9 cellular contexts compared by ENCODE assay signal in the genomic region with DNA sequence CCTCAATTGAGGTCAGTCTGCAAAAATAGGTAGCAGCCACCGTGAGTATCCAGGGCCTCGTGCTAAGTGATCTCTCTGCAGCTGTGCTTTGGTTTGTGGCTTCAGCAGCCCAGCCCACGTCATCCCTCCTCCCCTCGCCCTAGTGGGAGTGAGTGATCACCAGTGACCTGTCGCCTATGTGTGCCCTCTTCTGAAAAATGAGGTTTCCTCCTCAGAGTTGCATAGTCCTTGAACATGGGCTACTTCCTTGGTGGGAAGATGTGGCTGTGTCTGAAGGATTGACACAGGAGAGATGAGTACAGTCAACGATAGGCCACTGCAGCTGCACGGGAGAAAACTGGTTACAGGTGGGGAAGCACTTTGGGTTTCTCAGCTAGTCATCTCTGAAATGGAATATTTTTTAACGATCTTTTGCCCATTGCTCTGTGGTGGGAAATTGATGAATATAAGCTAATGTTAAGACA.
A peak's percentile ranks its signal among the peaks of the same experiment; 100 is the strongest.
DNase-seq lines count a peak whose midpoint lies in the region; ATAC-seq and TF ChIP-seq lines count a peak whose summit lies in the region.
"Had no signal": no experiment of that assay in that cellular context is flagged by ENCODE, and none has a peak within 500 bp of the region (broad histone marks: within the 10 kb centered on the region; RNA-seq: fewer than 3 reads in every experiment).

No MANE protein-coding gene starts in this region.

- ATAC-seq in HG02623 (IDR thresholded peaks at IDR 0.05; ENCODE audit: unreplicated experiment) (peak; percentile 54), left cardiac atrium (no peak)

- H3K36me3 ChIP-seq in left ventricle myocardium inferior = peaks cover 27% of the 10 kb centered on the region

- H3K9me3 ChIP-seq in left ventricle myocardium inferior (replicated peaks) = no peaks in the 10 kb centered on the region

- CTCF ChIA-PET in GM10248 (lab: Yijun Ruan, JAX) = interaction anchor here (0.7 to 6.1 kb wide), 11 partner anchors 9 to 277 kb away, joined by 3 to 56 read pairs (median 8); a partner anchor contains a TSS
- CTCF ChIA-PET in activated naive CD4-positive, alpha-beta T cell treated with anti-CD3 and anti-CD28 coated beads, Interleukin-2, amount 10 ng/mL, durations not matched to agents 7 days and 5 days (lab: Charles Lee) = interaction anchor here (0.6 to 2.4 kb wide), 15 partner anchors 9 to 152 kb away, joined by 3 to 15 read pairs (median 5); a partner anchor contains a TSS

- H3K4me1 Mint-ChIP-seq in activated naive CD4-positive, alpha-beta T cell treated with anti-CD3 and anti-CD28 coated beads, Interleukin-2, amount 10 ng/mL, durations not matched to agents 7 days and 5 days = peaks cover 90% of the 10 kb centered on the region

- H3K27me3 Mint-ChIP-seq in activated naive CD4-positive, alpha-beta T cell treated with anti-CD3 and anti-CD28 coated beads, Interleukin-2, amount 10 ng/mL, durations not matched to agents 7 days and 5 days = no peaks in the 10 kb centered on the region

- no peaks in the 10 kb centered on the region for H3K27me3 ChIP-seq in left ventricle myocardium inferior (ENCODE audit: low read depth)

- POLR2A ChIA-PET in GM10248 (lab: Yijun Ruan, JAX) = interaction anchor here (0.7 to 1.4 kb wide), 2 partner anchors 83 to 146 kb away, joined by 3 to 6 read pairs; no protein-coding TSS in a partner anchor

- no peak overlapping the region for H3K27ac ChIP-seq in left ventricle myocardium inferior (replicated peaks)
- H3K27ac ChIP-seq: parathyroid adenoma had no signal

- TF ChIP-seq CTCF in GM10248 (IDR thresholded peaks at IDR 0.05; ENCODE audit: control extremely low read depth, extremely low read depth, low read depth, missing control alignments) = no peak
- no peak for TF ChIP-seq CTCF in left ventricle myocardium inferior (IDR thresholded peaks at IDR 0.05; ENCODE audit: borderline replicate concordance)

- H3K4me1 ChIP-seq in left ventricle myocardium inferior = peaks cover 15% of the 10 kb centered on the region

- no peak overlapping the region for H3K4me3 ChIP-seq in left ventricle myocardium inferior

- H3K4me3 Mint-ChIP-seq in activated naive CD4-positive, alpha-beta T cell treated with anti-CD3 and anti-CD28 coated beads, Interleukin-2, amount 10 ng/mL, durations not matched to agents 7 days and 5 days = peak overlapping the region; percentile 53

- peak; percentile 61 for DNase-seq in GM10248 (ENCODE audit: extremely low spot score)
- peak; percentile 56 for DNase-seq in OCI-M1 (lab: John Stamatoyannopoulos, UW)
- DNase-seq in activated naive CD4-positive, alpha-beta T cell treated with anti-CD3 and anti-CD28 coated beads, Interleukin-2, amount 10 ng/mL, durations not matched to agents 7 days and 5 days = peak; percentile 84
- DNase-seq in stimulated activated CD8-positive, alpha-beta memory T cell treated with anti-CD3 and anti-CD28 coated beads, Interleukin-2, amount 100 ng/mL, for 1 hour (ENCODE audit: low read depth in 2 of 2) = peak; percentile 47 to 56
- no peak for DNase-seq in left ventricle myocardium inferior
- no peak for DNase-seq in left cardiac atrium
- DNase-seq in dedifferentiated amniotic fluid mesenchymal stem cell (ENCODE audit: extremely low spot score) = no peak

- intact Hi-C loops in left ventricle myocardium inferior (cut with micrococcal nuclease) = no loop called here
- intact Hi-C loops in left cardiac atrium (cut with DNase I) = no loop called here

- H3K27ac Mint-ChIP-seq in activated naive CD4-positive, alpha-beta T cell treated with anti-CD3 and anti-CD28 coated beads, Interleukin-2, amount 10 ng/mL, durations not matched to agents 7 days and 5 days = peak overlapping the region; percentile 96

- H3K36me3 Mint-ChIP-seq in activated naive CD4-positive, alpha-beta T cell treated with anti-CD3 and anti-CD28 coated beads, Interleukin-2, amount 10 ng/mL, durations not matched to agents 7 days and 5 days = peaks cover 63% of the 10 kb centered on the region

- peaks cover 1% of the 10 kb centered on the region for H3K9me3 Mint-ChIP-seq in activated naive CD4-positive, alpha-beta T cell treated with anti-CD3 and anti-CD28 coated beads, Interleukin-2, amount 10 ng/mL, durations not matched to agents 7 days and 5 days

Comparison
In these comparisons a context has a peak if more than half of its experiments do, and no peak if none do; other contexts are left out.
1. DNase-seq: peak in GM10248 (single experiment), OCI-M1 (single experiment), activated naive CD4-positive, alpha-beta T cell treated with anti-CD3 and anti-CD28 coated beads, Interleukin-2, amount 10 ng/mL, durations not matched to agents 7 days and 5 days (single experiment) and stimulated activated CD8-positive, alpha-beta memory T cell treated with anti-CD3 and anti-CD28 coated beads, Interleukin-2, amount 100 ng/mL, for 1 hour (2 of 2); none in left ventricle myocardium inferior (single experiment), left cardiac atrium (single experiment) and dedifferentiated amniotic fluid mesenchymal stem cell (single experiment).